In the genomic region with DNA sequence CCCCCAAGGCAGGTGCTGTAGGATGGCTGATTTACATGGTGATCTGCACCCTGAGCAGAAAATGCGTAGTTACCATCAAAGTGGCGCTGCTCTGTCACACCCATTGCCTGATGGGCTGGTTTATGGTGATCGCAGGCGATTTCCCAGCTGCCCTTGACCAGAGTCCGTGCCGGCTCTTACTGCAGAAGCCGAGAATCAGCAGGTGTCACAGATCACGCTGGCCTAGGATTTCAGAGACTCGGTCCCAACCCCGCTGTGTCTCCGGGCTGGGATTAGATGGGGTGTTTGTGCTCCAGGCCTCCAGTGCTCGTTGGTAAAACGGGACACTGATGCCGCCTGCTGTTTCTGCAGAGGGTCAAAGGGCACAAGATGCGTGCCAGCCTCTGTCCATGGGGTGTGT, we compare ENCODE assay signal across 22 cellular contexts.
"Had no signal": no experiment of that assay in that cellular context is flagged by ENCODE, and none has a peak within 500 bp of the region (broad histone marks: within the 10 kb centered on the region; RNA-seq: fewer than 3 reads in every experiment).

No MANE protein-coding gene starts in this region.

- H3K27ac Mint-ChIP-seq: dendritic cell treated with granulocyte-macrophage colony-stimulating factor and Interleukin-4, amounts not matched to agents 40 ng/mL and 50 ng/mL, for 4 days; effector memory CD8-positive, alpha-beta T cell; natural killer cell treated with Interleukin-12 subunit alpha and Interleukin-12 subunit beta and Interleukin-15 and Interleukin-18, amount 100 ng/mL, for 72 hours; neural progenitor cell had no signal

- H3K27me3 Mint-ChIP-seq: dendritic cell treated with granulocyte-macrophage colony-stimulating factor and Interleukin-4, amounts not matched to agents 40 ng/mL and 50 ng/mL, for 4 days; effector memory CD8-positive, alpha-beta T cell; natural killer cell treated with Interleukin-12 subunit alpha and Interleukin-12 subunit beta and Interleukin-15 and Interleukin-18, amount 100 ng/mL, for 72 hours; stimulated activated naive B cell treated with anti-CD40 and anti-IgM and Interleukin-4, amounts not matched to agents 10 μg/mL and 1 μg/mL and 100 μg/mL, for 72 hours; stimulated activated naive CD8-positive, alpha-beta T cell treated with anti-CD3 and anti-CD28 coated beads, Interleukin-15, amount 100 ng/mL, for 72 hours had no signal

- H3K36me3 Mint-ChIP-seq: natural killer cell treated with Interleukin-12 subunit alpha and Interleukin-12 subunit beta and Interleukin-15 and Interleukin-18, amount 100 ng/mL, for 72 hours; neural progenitor cell had no signal

- H3K4me2 ChIP-seq: hepatocyte, neural progenitor cell had no signal

- H3K4me3 Mint-ChIP-seq: dendritic cell treated with granulocyte-macrophage colony-stimulating factor and Interleukin-4, amounts not matched to agents 40 ng/mL and 50 ng/mL, for 4 days; effector memory CD8-positive, alpha-beta T cell; natural killer cell treated with Interleukin-12 subunit alpha and Interleukin-12 subunit beta and Interleukin-15 and Interleukin-18, amount 100 ng/mL, for 72 hours; neural progenitor cell; stimulated activated naive B cell treated with anti-CD40 and anti-IgM and Interleukin-4, amounts not matched to agents 10 μg/mL and 1 μg/mL and 100 μg/mL, for 72 hours; stimulated activated naive CD8-positive, alpha-beta T cell treated with anti-CD3 and anti-CD28 coated beads, Interleukin-15, amount 100 ng/mL, for 72 hours had no signal

- H3K9me3 Mint-ChIP-seq: dendritic cell treated with granulocyte-macrophage colony-stimulating factor and Interleukin-4, amounts not matched to agents 40 ng/mL and 50 ng/mL, for 4 days; effector memory CD8-positive, alpha-beta T cell; natural killer cell treated with Interleukin-12 subunit alpha and Interleukin-12 subunit beta and Interleukin-15 and Interleukin-18, amount 100 ng/mL, for 72 hours; neural progenitor cell; stimulated activated naive CD8-positive, alpha-beta T cell treated with anti-CD3 and anti-CD28 coated beads, Interleukin-15, amount 100 ng/mL, for 72 hours had no signal

- H3K27me3 ChIP-seq: esophagus squamous epithelium, hepatocyte, neural progenitor cell had no signal

- H3K36me3 ChIP-seq: neural progenitor cell had no signal

- H3K4me3 ChIP-seq: esophagus squamous epithelium, hepatocyte, neural progenitor cell, psoas muscle, thoracic aorta had no signal

- H3K9me3 ChIP-seq: esophagus squamous epithelium, psoas muscle, thoracic aorta had no signal

- H2AFZ ChIP-seq: hepatocyte, neural progenitor cell, parathyroid adenoma had no signal

- DNase-seq: effector memory CD8-positive, alpha-beta T cell; esophagus squamous epithelium; foreskin fibroblast; head of caudate nucleus; kidney; left cardiac atrium; nucleus accumbens; retina; stimulated activated CD4-positive, alpha-beta T cell treated with anti-CD3 and anti-CD28 coated beads, Interleukin-2, amount 100 ng/mL, for 24 hours; stimulated activated CD4-positive, alpha-beta T cell treated with anti-CD3 and anti-CD28 coated beads, Interleukin-4, amount 100 ng/mL, for 4 hours; stimulated activated naive B cell treated with anti-CD40 and anti-IgM and Interleukin-4, amounts not matched to agents 10 μg/mL and 1 μg/mL and 100 μg/mL, for 72 hours; stimulated activated naive CD8-positive, alpha-beta T cell treated with anti-CD3 and anti-CD28 coated beads, Interleukin-15, amount 100 ng/mL, for 72 hours; trophoblast cell had no signal

- H3K9ac ChIP-seq: neural progenitor cell, parathyroid adenoma had no signal

- H3K27ac ChIP-seq: epithelial cell of prostate, esophagus squamous epithelium, hepatocyte, neural progenitor cell, parathyroid adenoma, thoracic aorta had no signal

- ATAC-seq: effector memory CD8-positive, alpha-beta T cell; left cardiac atrium; natural killer cell treated with Interleukin-12 subunit alpha and Interleukin-12 subunit beta and Interleukin-15 and Interleukin-18, amount 100 ng/mL, for 72 hours; sciatic nerve; stimulated activated naive B cell treated with anti-CD40 and anti-IgM and Interleukin-4, amounts not matched to agents 10 μg/mL and 1 μg/mL and 100 μg/mL, for 72 hours; stimulated activated naive CD8-positive, alpha-beta T cell treated with anti-CD3 and anti-CD28 coated beads, Interleukin-15, amount 100 ng/mL, for 72 hours had no signal
